Comparison of ENCODE assay signal across 8 cellular contexts in genomic region chr7:128103498-128104108, GRCh38.
DNase-seq lines count a peak whose midpoint lies in the region; ATAC-seq and TF ChIP-seq lines count a peak whose summit lies in the region.

No MANE protein-coding gene starts in this region.

- H2AFZ ChIP-seq in smooth muscle cell (ENCODE audit: low read depth) = no peak overlapping the region

- H3K36me3 ChIP-seq in smooth muscle cell (ENCODE audit: low read depth) = no peaks in the 10 kb centered on the region

- intact Hi-C loops in left ventricle myocardium superior (cut with micrococcal nuclease) = no loop called here

- POLR2A ChIA-PET in activated CD8-positive, alpha-beta T cell treated with anti-CD3 and anti-CD28 coated beads, Interleukin-2, amount 10 ng/mL, durations not matched to agents 7 days and 5 days (lab: Charles Lee) = interaction anchor here (0.9 to 1.0 kb wide), 2 partner anchors 9 to 11 kb away, joined by 3 read pairs; no protein-coding TSS in a partner anchor

- CTCF ChIA-PET in activated CD8-positive, alpha-beta T cell treated with anti-CD3 and anti-CD28 coated beads, Interleukin-2, amount 10 ng/mL, durations not matched to agents 7 days and 5 days (lab: Charles Lee) = interaction anchor here (1.0 to 3.3 kb wide), 5 partner anchors 32 to 395 kb away, joined by 3 to 16 read pairs (median 3); no protein-coding TSS in a partner anchor

- ATAC-seq in HG02610 (IDR thresholded peaks at IDR 0.05; ENCODE audit: unreplicated experiment) (peak; percentile 52), left ventricle myocardium superior (peak; percentile 73), HG02678 (IDR thresholded peaks at IDR 0.05; ENCODE audit: unreplicated experiment) (no peak)
- peak; percentile 59 for ATAC-seq in activated CD8-positive, alpha-beta T cell treated with anti-CD3 and anti-CD28 coated beads, Interleukin-2, amount 10 ng/mL, durations not matched to agents 7 days and 5 days

- H3F3A ChIP-seq in smooth muscle cell (ENCODE audit: low read depth) = no peaks in the 10 kb centered on the region

- H3K79me2 ChIP-seq in smooth muscle cell (ENCODE audit: low read depth) = no peaks in the 10 kb centered on the region

- peak overlapping the region; percentile 74 for H3K4me3 Mint-ChIP-seq in activated CD8-positive, alpha-beta T cell treated with anti-CD3 and anti-CD28 coated beads, Interleukin-2, amount 10 ng/mL, durations not matched to agents 7 days and 5 days

- 73% methylated on average over 44 of the region's 44 CpGs for WGBS in smooth muscle cell (ENCODE audit: low lambda C conversion rate)

- no peak for TF ChIP-seq CTCF in smooth muscle cell (IDR thresholded peaks at IDR 0.05; ENCODE audit: borderline replicate concordance, insufficient read depth, poor library complexity, severe bottlenecking)

- H3K9me3 Mint-ChIP-seq in activated CD8-positive, alpha-beta T cell treated with anti-CD3 and anti-CD28 coated beads, Interleukin-2, amount 10 ng/mL, durations not matched to agents 7 days and 5 days (ENCODE audit: insufficient read depth) = no peaks in the 10 kb centered on the region

- in situ Hi-C loops in G401 (cut with HindIII; ENCODE audit: low sequenced_read_pairs) = no loop called here

- no peaks in the 10 kb centered on the region for H3K9me3 ChIP-seq in smooth muscle cell (replicated peaks; ENCODE audit: low read depth)

- no peak overlapping the region for H3K4me3 ChIP-seq in smooth muscle cell

- H3K27me3 Mint-ChIP-seq in activated CD8-positive, alpha-beta T cell treated with anti-CD3 and anti-CD28 coated beads, Interleukin-2, amount 10 ng/mL, durations not matched to agents 7 days and 5 days (ENCODE audit: low read depth) = no peaks in the 10 kb centered on the region

- DNase-seq in G401 (ENCODE audit: low spot score) (peak; percentile 76), left ventricle myocardium superior (peak; percentile 78), smooth muscle cell (lab: John Stamatoyannopoulos, UW; ENCODE audit: unreplicated experiment) (no peak), NOMO-1 treated with dmso at 0.1 percent for 144 hours (lab: John Stamatoyannopoulos, UW; ENCODE audit: unreplicated experiment) (no peak)
- peak; percentile 51 for DNase-seq in activated CD8-positive, alpha-beta T cell treated with anti-CD3 and anti-CD28 coated beads, Interleukin-2, amount 10 ng/mL, durations not matched to agents 7 days and 5 days
- no peak for DNase-seq in effector CD8-positive, alpha-beta T cell (lab: John Stamatoyannopoulos, UW)

- H4K20me1 ChIP-seq in smooth muscle cell (ENCODE audit: low read depth) = no peaks in the 10 kb centered on the region

- H3K27me3 ChIP-seq in smooth muscle cell (ENCODE audit: low read depth) = peaks cover 30% of the 10 kb centered on the region

- no peaks in the 10 kb centered on the region for H3K4me1 ChIP-seq in smooth muscle cell (ENCODE audit: low read depth)

- no peak overlapping the region for H3K9ac ChIP-seq in smooth muscle cell (ENCODE audit: low read depth)

- H3K4me2 ChIP-seq in smooth muscle cell = peak overlapping the region; percentile 40

- peak overlapping the region; percentile 88 for H3K27ac Mint-ChIP-seq in activated CD8-positive, alpha-beta T cell treated with anti-CD3 and anti-CD28 coated beads, Interleukin-2, amount 10 ng/mL, durations not matched to agents 7 days and 5 days

- no peaks in the 10 kb centered on the region for H3K36me3 Mint-ChIP-seq in activated CD8-positive, alpha-beta T cell treated with anti-CD3 and anti-CD28 coated beads, Interleukin-2, amount 10 ng/mL, durations not matched to agents 7 days and 5 days (ENCODE audit: low read depth)

- H3K4me1 Mint-ChIP-seq in activated CD8-positive, alpha-beta T cell treated with anti-CD3 and anti-CD28 coated beads, Interleukin-2, amount 10 ng/mL, durations not matched to agents 7 days and 5 days (ENCODE audit: low read depth) = peaks cover 61% of the 10 kb centered on the region

- no peak overlapping the region for H3K27ac ChIP-seq in smooth muscle cell (ENCODE audit: low read depth)

Comparison
In these comparisons a context has a peak if more than half of its experiments do, and no peak if none do; other contexts are left out.
1. DNase-seq: peak in G401 (single experiment), activated CD8-positive, alpha-beta T cell treated with anti-CD3 and anti-CD28 coated beads, Interleukin-2, amount 10 ng/mL, durations not matched to agents 7 days and 5 days (single experiment) and left ventricle myocardium superior (single experiment); none in smooth muscle cell (single experiment), effector CD8-positive, alpha-beta T cell (single experiment) and NOMO-1 treated with dmso at 0.1 percent for 144 hours (single experiment).